13 cellular contexts compared by ENCODE assay signal in genomic region chr2:14907014-14907612, GRCh38.
A peak's percentile ranks its signal among the peaks of the same experiment; 100 is the strongest.
DNase-seq lines count a peak whose midpoint lies in the region; ATAC-seq, FAIRE-seq and TF ChIP-seq lines count a peak whose summit lies in the region.
"Had no signal": no experiment of that assay in that cellular context is flagged by ENCODE, and none has a peak within 500 bp of the region (broad histone marks: within the 10 kb centered on the region; RNA-seq: fewer than 3 reads in every experiment).

No MANE protein-coding gene starts in this region.

- no peak overlapping the region for H2BK20ac ChIP-seq in H9 (ENCODE audit: low read depth, low read length, poor library complexity, severe bottlenecking)
- no peak overlapping the region for H2BK20ac ChIP-seq in H1 (ENCODE audit: low read length)

- no peak overlapping the region for H3K4me3 ChIP-seq in A673 (ENCODE audit: low read depth, low read length, poor library complexity, severe bottlenecking)
- H3K4me3 ChIP-seq in H1 (ENCODE audit: extremely low read depth in 1 of 4, insufficient read depth in 2 of 4, low read depth in 3 of 4, low read length in 4 of 4), result no peak overlapping the region
- H3K4me3 ChIP-seq in lower leg skin (ENCODE audit: low read depth, poor library complexity, severe bottlenecking), result no peak overlapping the region
- H3K4me3 ChIP-seq: BLaER1 had no signal

- no peak overlapping the region; a peak in 1 of 7 replicates for H3K27ac Mint-ChIP-seq in H9
- H3K27ac Mint-ChIP-seq: activated CD8-positive, alpha-beta memory T cell treated with anti-CD3 and anti-CD28 coated beads, Interleukin-2, amount 10 ng/mL, durations not matched to agents 7 days and 5 days had no signal

- H3K9me3 ChIP-seq in A673 (ENCODE audit: low read depth, low read length, poor library complexity, severe bottlenecking) (no peaks in the 10 kb centered on the region), H9 (ENCODE audit: control insufficient read depth, low read depth, low read length) (no peaks in the 10 kb centered on the region), H1 (ENCODE audit: insufficient read depth in 2 of 2, low read depth in 1 of 2, low read length in 1 of 2) (no peaks in the 10 kb centered on the region)
- H3K9me3 ChIP-seq: BLaER1 had no signal

- ATAC-seq in HG02884 (IDR thresholded peaks at IDR 0.05; ENCODE audit: unreplicated experiment) (no peak), HG02973 (IDR thresholded peaks at IDR 0.05; ENCODE audit: unreplicated experiment) (no peak)
- ATAC-seq: activated CD8-positive, alpha-beta memory T cell treated with anti-CD3 and anti-CD28 coated beads, Interleukin-2, amount 10 ng/mL, durations not matched to agents 7 days and 5 days had no signal

- H3K4me3 Mint-ChIP-seq in H9, result no peak overlapping the region
- H3K4me3 Mint-ChIP-seq: activated CD8-positive, alpha-beta memory T cell treated with anti-CD3 and anti-CD28 coated beads, Interleukin-2, amount 10 ng/mL, durations not matched to agents 7 days and 5 days had no signal

- H2BK120ac ChIP-seq in H9 (ENCODE audit: low read depth, low read length, poor library complexity, severe bottlenecking) (no peak overlapping the region), H1 (replicated peaks; ENCODE audit: low read depth, low read length) (no peak overlapping the region)

- no peaks in the 10 kb centered on the region for H3K36me3 Mint-ChIP-seq in H9 (ENCODE audit: insufficient read depth in 1 of 3, low read depth in 3 of 3)
- H3K36me3 Mint-ChIP-seq: activated CD8-positive, alpha-beta memory T cell treated with anti-CD3 and anti-CD28 coated beads, Interleukin-2, amount 10 ng/mL, durations not matched to agents 7 days and 5 days had no signal

- H3K79me2 ChIP-seq in H9 (ENCODE audit: insufficient read depth, low read length) (no peaks in the 10 kb centered on the region), H1 (ENCODE audit: control insufficient read depth in 1 of 2, insufficient read depth in 2 of 2, low read length in 2 of 2) (no peaks in the 10 kb centered on the region)

- peaks cover 12 to 20% of the 10 kb centered on the region in 2 experiments for H3K4me1 Mint-ChIP-seq in H9
- H3K4me1 Mint-ChIP-seq: activated CD8-positive, alpha-beta memory T cell treated with anti-CD3 and anti-CD28 coated beads, Interleukin-2, amount 10 ng/mL, durations not matched to agents 7 days and 5 days had no signal

- no peak for TF ChIP-seq POLR2A in H1 (IDR thresholded peaks at IDR 0.05; ENCODE audit: control extremely low read depth in 1 of 2, low read depth in 2 of 2, low read length in 2 of 2)
- no peak for TF ChIP-seq POLR2A in lower leg skin (IDR thresholded peaks at IDR 0.05)

- H3K18ac ChIP-seq in H9 (ENCODE audit: insufficient read length, low read depth, low read length) (no peak overlapping the region), H1 (ENCODE audit: extremely low read depth, low read length) (no peak overlapping the region)

- no CpG with 5 or more reads among the region's 8 CpGs for WGBS in H9 (ENCODE audit: extremely low coverage, insufficient read length, low lambda C conversion rate)
- 86% methylated on average over 8 of the region's 8 CpGs; no CpG with 5 or more reads in 1 of the 2 experiments for WGBS in H1 (ENCODE audit: extremely low coverage in 1 of 2, insufficient coverage in 1 of 2, insufficient read length in 1 of 2, insufficient replicate concordance in 2 of 2, low coverage in 1 of 2, low lambda C conversion rate in 2 of 2, missing lambda C conversion rate in 1 of 2), 2 experiments
- 67 to 72% methylated on average over 8 of the region's 8 CpGs for WGBS in lower leg skin, 2 donors

- H3K9me3 Mint-ChIP-seq in H9, result no peaks in the 10 kb centered on the region

- no peak overlapping the region for H4K8ac ChIP-seq in H9 (replicated peaks; ENCODE audit: insufficient read length, low read depth, low read length)
- H4K8ac ChIP-seq in H1 (ENCODE audit: extremely low read depth, insufficient read depth, low read length), result no peak overlapping the region

- FAIRE-seq in H1 (lab: Jason Lieb, UNC), result no peak

- no peak overlapping the region for H3K23ac ChIP-seq in H9 (ENCODE audit: insufficient read length, low read depth, low read length)
- H3K23ac ChIP-seq in H1 (ENCODE audit: insufficient read length), result no peak overlapping the region

- H3K23me2 ChIP-seq in H9 (ENCODE audit: insufficient read length, low read depth, low read length, poor library complexity, severe bottlenecking), result no peaks in the 10 kb centered on the region
- no peaks in the 10 kb centered on the region for H3K23me2 ChIP-seq in H1 (ENCODE audit: low read depth, low read length)

- no peak overlapping the region for H2AFZ ChIP-seq in H9 (ENCODE audit: low read length)
- peak overlapping the region; percentile 63; the same call in 1 of the 2 replicates for H2AFZ ChIP-seq in H1 (ENCODE audit: low read length)

- H3K14ac ChIP-seq in H9 (ENCODE audit: insufficient read depth, low read length) (no peak overlapping the region), H1 (ENCODE audit: insufficient read length) (no peak overlapping the region)

- POLR2A ChIA-PET in A673 (lab: Charles Lee; ENCODE audit: low non-redundant PET), result no interaction called here
- POLR2A ChIA-PET in H1 (lab: Charles Lee; ENCODE audit: partially characterized antibody), result no interaction called here

- H3K27me3 Mint-ChIP-seq in H9 (ENCODE audit: low read depth), result no peaks in the 10 kb centered on the region; the same call in 1 of the 2 replicates
- H3K27me3 Mint-ChIP-seq: activated CD8-positive, alpha-beta memory T cell treated with anti-CD3 and anti-CD28 coated beads, Interleukin-2, amount 10 ng/mL, durations not matched to agents 7 days and 5 days had no signal

- H4K91ac ChIP-seq in H9 (ENCODE audit: insufficient read length, low read depth, low read length) (no peak overlapping the region), H1 (replicated peaks; ENCODE audit: insufficient read length, low read length) (peak overlapping the region; percentile 18)

- H3K56ac ChIP-seq in H9 (ENCODE audit: insufficient read length, low read depth, low read length), result no peak overlapping the region
- no peak overlapping the region for H3K56ac ChIP-seq in H1 (replicated peaks; ENCODE audit: insufficient read length, low read depth, low read length)

- no peak overlapping the region for H4K5ac ChIP-seq in H9 (ENCODE audit: insufficient read length, low read depth, low read length)
- no peak overlapping the region for H4K5ac ChIP-seq in H1 (ENCODE audit: insufficient read length, low read depth, low read length)

- no peak overlapping the region for H2AK5ac ChIP-seq in H9 (ENCODE audit: insufficient read length, low read length)
- H2AK5ac ChIP-seq in H1 (ENCODE audit: low read depth, low read length), result no peak overlapping the region

- H2BK12ac ChIP-seq in H9 (ENCODE audit: insufficient read length, low read depth, low read length), result no peak overlapping the region
- 0 out of 2 replicates have a peak overlapping the region, but pooled peaks have one; percentile 11 for H2BK12ac ChIP-seq in H1 (ENCODE audit: low read depth, low read length)

- TF ChIP-seq EP300 in H1 (IDR thresholded peaks at IDR 0.05; ENCODE audit: borderline replicate concordance in 1 of 2, low read depth in 2 of 2, low read length in 2 of 2), result no peak

- H3K4me2 ChIP-seq in H9 (ENCODE audit: insufficient read depth, insufficient read length, low read length), result no peak overlapping the region
- no peak overlapping the region for H3K4me2 ChIP-seq in H1 (ENCODE audit: insufficient read depth in 1 of 2, low read depth in 2 of 2, low read length in 2 of 2)
- H3K4me2 ChIP-seq: BLaER1 had no signal

- H3K4me1 ChIP-seq in A673 (ENCODE audit: insufficient read depth, low read length, poor library complexity, severe bottlenecking) (peaks cover 19% of the 10 kb centered on the region), H9 (ENCODE audit: insufficient read depth, low read length) (no peaks in the 10 kb centered on the region), H1 (replicated peaks in 1 of 4; ENCODE audit: control insufficient read depth in 3 of 4, insufficient read depth in 4 of 4, low read length in 3 of 4) (peaks cover 0 to 8% (median 3%) of the 10 kb centered on the region in 4 experiments; a peak in 6 of 7 replicates)
- H3K4me1 ChIP-seq: BLaER1 had no signal

- H3K27me3 ChIP-seq in A673 (replicated peaks; ENCODE audit: insufficient read depth, low read depth, low read length, poor library complexity), result peaks cover 29% of the 10 kb centered on the region
- no peaks in the 10 kb centered on the region for H3K27me3 ChIP-seq in H9 (ENCODE audit: insufficient read depth, low read length)
- no peaks in the 10 kb centered on the region for H3K27me3 ChIP-seq in H1 (replicated peaks in 1 of 4; ENCODE audit: control insufficient read depth in 3 of 4, extremely low read depth in 1 of 4, insufficient read depth in 3 of 4, low read length in 3 of 4)
- H3K27me3 ChIP-seq: BLaER1 had no signal

- H3K36me3 ChIP-seq in A673 (ENCODE audit: insufficient read depth, low read length, poor library complexity, severe bottlenecking) (no peaks in the 10 kb centered on the region), H1 (ENCODE audit: control insufficient read depth in 2 of 4, insufficient read depth in 4 of 4, low read length in 3 of 4) (no peaks in the 10 kb centered on the region)
- H3K36me3 ChIP-seq: BLaER1 had no signal

- intact Hi-C loops in A673 (cut with micrococcal nuclease; ENCODE audit: unreplicated experiment), result no loop called here
- intact Hi-C loops in lower leg skin (cut with DNase I; ENCODE audit: low total_unique reads), result no loop called here

- CTCF ChIA-PET in A673 (lab: Charles Lee), result no interaction called here
- CTCF ChIA-PET in H1 (lab: Charles Lee; ENCODE audit: partially characterized antibody), result interaction anchor here (0.6 to 1.9 kb wide), 10 partner anchors 8 to 669 kb away, joined by 3 to 8 read pairs (median 3); no protein-coding TSS in a partner anchor

- H3K9ac ChIP-seq in H9 (ENCODE audit: extremely low read depth, insufficient read length, low read length) (no peak overlapping the region), H1 (replicated peaks in 1 of 4; ENCODE audit: extremely low read depth in 1 of 4, low read depth in 3 of 4, low read length in 3 of 4) (no peak overlapping the region)
- H3K9ac ChIP-seq: BLaER1 had no signal

- no peaks in the 10 kb centered on the region for H3K79me1 ChIP-seq in H9 (ENCODE audit: insufficient read depth, low read depth, low read length, poor library complexity, severe bottlenecking)
- no peaks in the 10 kb centered on the region for H3K79me1 ChIP-seq in H1 (ENCODE audit: low read depth, low read length)

- BruUV-seq in A673 (replicated peaks; lab: Mats Ljungman, UMichigan), result no TSS peak

- H3K4ac ChIP-seq in H9 (ENCODE audit: low read depth, low read length) (no peak overlapping the region), H1 (replicated peaks; ENCODE audit: insufficient read length, low read depth, low read length) (no peak overlapping the region)

- DNase-seq in A673 (ENCODE audit: low spot score), result peak; percentile 62
- DNase-seq in H9, result peak; percentile 36
- peak; percentile 92 for DNase-seq in NCI-H82 (lab: John Stamatoyannopoulos, UW)
- DNase-seq in H1 (ENCODE audit: low read depth in 1 of 2, low spot score in 2 of 2), result no peak
- no peak for DNase-seq in DMS153 (lab: John Stamatoyannopoulos, UW)
- DNase-seq in lower leg skin (ENCODE audit: low spot score in 2 of 2), result no peak
- DNase-seq: activated CD8-positive, alpha-beta memory T cell treated with anti-CD3 and anti-CD28 coated beads, Interleukin-2, amount 10 ng/mL, durations not matched to agents 7 days and 5 days; GOT3; stimulated activated CD4-positive, alpha-beta T cell treated with anti-CD3 and anti-CD28 coated beads, Interleukin-1b, Interleukin-23, amount 100 ng/mL, for 48 hours; substantia nigra had no signal

- no peak overlapping the region for H3K27ac ChIP-seq in A673 (ENCODE audit: low read depth, low read length, poor library complexity, severe bottlenecking)
- no peak overlapping the region for H3K27ac ChIP-seq in H9 (ENCODE audit: insufficient read length, low read depth, low read length)
- no peak overlapping the region for H3K27ac ChIP-seq in H1 (ENCODE audit: low read depth, low read length)
- H3K27ac ChIP-seq: BLaER1 had no signal

- H2BK5ac ChIP-seq in H9 (ENCODE audit: insufficient read length, low read length) (no peak overlapping the region), H1 (ENCODE audit: low read depth, low read length) (no peak overlapping the region)

- H4K20me1 ChIP-seq in H9 (ENCODE audit: control insufficient read depth, insufficient read depth, insufficient read length) (no peaks in the 10 kb centered on the region), H1 (replicated peaks in 1 of 2; ENCODE audit: control insufficient read depth in 1 of 2, insufficient read depth in 2 of 2, low read length in 2 of 2) (no peaks in the 10 kb centered on the region)
- H4K20me1 ChIP-seq: BLaER1 had no signal

- H2BK15ac ChIP-seq in H9 (ENCODE audit: low read depth, low read length), result no peak overlapping the region
- no peak overlapping the region for H2BK15ac ChIP-seq in H1 (ENCODE audit: low read length)

- no peak overlapping the region for H3T11ph ChIP-seq in H9 (ENCODE audit: low read length)

- TF ChIP-seq CTCF in A673 (conservative IDR thresholded peaks at IDR 0.05; ENCODE audit: low read depth, low read length) (peak; percentile 61), H9 (conservative IDR thresholded peaks at IDR 0.05) (peak; percentile 48), H1 (IDR thresholded peaks at IDR 0.05; ENCODE audit: control extremely low read depth in 1 of 3, insufficient read depth in 1 of 3, low read depth in 1 of 3, low read length in 3 of 3) (peak; percentile 13 to 38 (median 25); a peak in 3 of 4 replicates), lower leg skin (IDR thresholded peaks at IDR 0.05) (no peak)

- peak; percentile 35 to 41 for TF ChIP-seq RAD21 in H1 (IDR thresholded peaks at IDR 0.05 in 1 of 2, conservative IDR thresholded peaks at IDR 0.05 in 1 of 2; ENCODE audit: low read depth in 2 of 2, low read length in 2 of 2)

Comparison
In these comparisons a context has a peak if more than half of its experiments do, and no peak if none do; other contexts are left out.
1. DNase-seq: peak in A673 (single experiment), H9 (single experiment) and NCI-H82 (single experiment); none in H1 (0 of 2), DMS153 (single experiment) and lower leg skin (0 of 2).
2. CTCF ChIP-seq: peak in A673 (single experiment), H9 (single experiment) and H1 (3 of 3); none in lower leg skin (0 of 3).